In genomic region chr19:40374084-40374483, GRCh38 we compare ENCODE assay signal across 19 cellular contexts. TPM values are rescaled to one million over a fixed set of nuclear protein-coding genes. Genes with fewer than 3 reads are reported as not detected.
DNase-seq lines count a peak whose midpoint lies in the region; ATAC-seq, FAIRE-seq and TF ChIP-seq lines count a peak whose summit lies in the region.
"Had no signal": no experiment of that assay in that cellular context is flagged by ENCODE, and none has a peak within 500 bp of the region (broad histone marks: within the 10 kb centered on the region; RNA-seq: fewer than 3 reads in every experiment).

No MANE protein-coding gene starts in this region.

- H3K4me1 ChIP-seq in A549: no peaks in the 10 kb centered on the region

- H3K27ac ChIP-seq in A549: no peak overlapping the region
- H3K27ac ChIP-seq: BLaER1 treated with 17β-estradiol and CSF1 and Interleukin-3, amounts not matched to agents 10 nM and 100 nM; GM23248 had no signal

- H3K4me2 ChIP-seq in A549: no peak overlapping the region

- H3K9me3 ChIP-seq in A549: no peaks in the 10 kb centered on the region
- H3K9me3 ChIP-seq: BLaER1 treated with 17β-estradiol and CSF1 and Interleukin-3, amounts not matched to agents 10 nM and 100 nM had no signal

- no peaks in the 10 kb centered on the region for H3K27me3 Mint-ChIP-seq in activated CD8-positive, alpha-beta T cell treated with anti-CD3 and anti-CD28 coated beads, Interleukin-2, amount 10 ng/mL, durations not matched to agents 7 days and 5 days (ENCODE audit: low read depth)
- H3K27me3 Mint-ChIP-seq in activated CD8-positive, alpha-beta T cell treated with anti-CD3 and anti-CD28 coated beads for 36 hours: no peaks in the 10 kb centered on the region
- H3K27me3 Mint-ChIP-seq in activated T-helper 17 cell treated with anti-CD3 and anti-CD28 coated beads, Interleukin-2, amount 50 U/mL, for 72 hours: no peaks in the 10 kb centered on the region
- H3K27me3 Mint-ChIP-seq: CD4-positive, alpha-beta T cell had no signal

- TF ChIP-seq POLR2A in A549 (IDR thresholded peaks at IDR 0.05; ENCODE audit: low read length): no peak

- no peak overlapping the region for H3K4me3 Mint-ChIP-seq in activated CD8-positive, alpha-beta T cell treated with anti-CD3 and anti-CD28 coated beads, Interleukin-2, amount 10 ng/mL, durations not matched to agents 7 days and 5 days
- no peak overlapping the region for H3K4me3 Mint-ChIP-seq in activated CD8-positive, alpha-beta T cell treated with anti-CD3 and anti-CD28 coated beads for 36 hours
- H3K4me3 Mint-ChIP-seq in activated T-helper 17 cell treated with anti-CD3 and anti-CD28 coated beads, Interleukin-2, amount 50 U/mL, for 72 hours: no peak overlapping the region
- H3K4me3 Mint-ChIP-seq: CD4-positive, alpha-beta T cell had no signal

- H3K36me3 Mint-ChIP-seq in activated CD8-positive, alpha-beta T cell treated with anti-CD3 and anti-CD28 coated beads, Interleukin-2, amount 10 ng/mL, durations not matched to agents 7 days and 5 days (ENCODE audit: low read depth): peaks cover 13% of the 10 kb centered on the region
- H3K36me3 Mint-ChIP-seq in activated CD8-positive, alpha-beta T cell treated with anti-CD3 and anti-CD28 coated beads for 36 hours (ENCODE audit: low read depth): peaks cover 6% of the 10 kb centered on the region
- peaks cover 24% of the 10 kb centered on the region for H3K36me3 Mint-ChIP-seq in activated T-helper 17 cell treated with anti-CD3 and anti-CD28 coated beads, Interleukin-2, amount 50 U/mL, for 72 hours (ENCODE audit: low read depth)

- WGBS in A549 (ENCODE audit: missing lambda C conversion rate): 93% methylated on average over 7 of the region's 7 CpGs

- CTCF ChIA-PET in activated CD8-positive, alpha-beta T cell treated with anti-CD3 and anti-CD28 coated beads, Interleukin-2, amount 10 ng/mL, durations not matched to agents 7 days and 5 days (lab: Charles Lee): no interaction called here
- CTCF ChIA-PET in activated CD8-positive, alpha-beta T cell treated with anti-CD3 and anti-CD28 coated beads for 36 hours (lab: Charles Lee): no interaction called here
- CTCF ChIA-PET in A549 (lab: Yijun Ruan, JAX): interaction anchor here (0.6 to 1.6 kb wide), 8 partner anchors 9 to 234 kb away, joined by 3 to 8 read pairs (median 4); no protein-coding TSS in a partner anchor

- TF ChIP-seq CTCF in activated CD8-positive, alpha-beta T cell treated with anti-CD3 and anti-CD28 coated beads for 36 hours (IDR thresholded peaks at IDR 0.05): no peak
- TF ChIP-seq CTCF in A549 (IDR thresholded peaks at IDR 0.05): no peak

- POLR2A ChIA-PET in activated CD8-positive, alpha-beta T cell treated with anti-CD3 and anti-CD28 coated beads, Interleukin-2, amount 10 ng/mL, durations not matched to agents 7 days and 5 days (lab: Charles Lee): no interaction called here
- POLR2A ChIA-PET in activated CD8-positive, alpha-beta T cell treated with anti-CD3 and anti-CD28 coated beads for 36 hours (lab: Charles Lee): no interaction called here
- POLR2A ChIA-PET in A549 (lab: Yijun Ruan, JAX): no interaction called here

- peak overlapping the region; percentile 70 for H3K27ac Mint-ChIP-seq in activated CD8-positive, alpha-beta T cell treated with anti-CD3 and anti-CD28 coated beads, Interleukin-2, amount 10 ng/mL, durations not matched to agents 7 days and 5 days
- no peak overlapping the region for H3K27ac Mint-ChIP-seq in activated CD8-positive, alpha-beta T cell treated with anti-CD3 and anti-CD28 coated beads for 36 hours
- H3K27ac Mint-ChIP-seq in activated T-helper 17 cell treated with anti-CD3 and anti-CD28 coated beads, Interleukin-2, amount 50 U/mL, for 72 hours: peak overlapping the region; percentile 80
- H3K27ac Mint-ChIP-seq: CD4-positive, alpha-beta T cell had no signal

- no peak for TF ChIP-seq RAD21 in A549 (conservative IDR thresholded peaks at IDR 0.05 in 1 of 2, IDR thresholded peaks at IDR 0.05 in 1 of 2)

- H3K4me1 Mint-ChIP-seq in activated CD8-positive, alpha-beta T cell treated with anti-CD3 and anti-CD28 coated beads, Interleukin-2, amount 10 ng/mL, durations not matched to agents 7 days and 5 days (ENCODE audit: low read depth): peaks cover 26% of the 10 kb centered on the region
- peaks cover 8% of the 10 kb centered on the region for H3K4me1 Mint-ChIP-seq in activated CD8-positive, alpha-beta T cell treated with anti-CD3 and anti-CD28 coated beads for 36 hours (ENCODE audit: low read depth)
- H3K4me1 Mint-ChIP-seq in activated T-helper 17 cell treated with anti-CD3 and anti-CD28 coated beads, Interleukin-2, amount 50 U/mL, for 72 hours: peaks cover 7% of the 10 kb centered on the region

- peak; percentile 93 for FAIRE-seq in A549 (lab: Jason Lieb, UNC)
- FAIRE-seq: GM12878, GM18507, H54 had no signal

- ATAC-seq in activated CD8-positive, alpha-beta T cell treated with anti-CD3 and anti-CD28 coated beads, Interleukin-2, amount 10 ng/mL, durations not matched to agents 7 days and 5 days: no peak
- no peak for ATAC-seq in activated CD8-positive, alpha-beta T cell treated with anti-CD3 and anti-CD28 coated beads for 36 hours
- ATAC-seq in A549: no peak
- no peak for ATAC-seq in activated T-helper 17 cell treated with anti-CD3 and anti-CD28 coated beads, Interleukin-2, amount 50 U/mL, for 72 hours (replicated peaks)
- no peak for ATAC-seq in GM21528 (IDR thresholded peaks at IDR 0.05; ENCODE audit: low FRiP score, unreplicated experiment)
- ATAC-seq: GM12878 had no signal

- TF ChIP-seq EP300 in A549 (IDR thresholded peaks at IDR 0.05): no peak

- no peak for DNase-seq in activated CD8-positive, alpha-beta T cell treated with anti-CD3 and anti-CD28 coated beads, Interleukin-2, amount 10 ng/mL, durations not matched to agents 7 days and 5 days
- no peak for DNase-seq in activated CD8-positive, alpha-beta T cell treated with anti-CD3 and anti-CD28 coated beads for 36 hours
- DNase-seq in A549 (ENCODE audit: low read depth in 1 of 2, low spot score in 1 of 2) (no peak), DMS53 (lab: John Stamatoyannopoulos, UW) (no peak)
- DNase-seq: 8988T; ACHN; Calu3; CD4-positive, alpha-beta T cell; DMS 273 treated with DMSO at 0.1 percent for 48 hours; DMS79; GM23248; IMR-90 had no signal

- no peak overlapping the region for H3K4me3 ChIP-seq in A549
- H3K4me3 ChIP-seq: BLaER1 treated with 17β-estradiol and CSF1 and Interleukin-3, amounts not matched to agents 10 nM and 100 nM; GM12878; GM23248 had no signal

- no peaks in the 10 kb centered on the region for H3K9me3 Mint-ChIP-seq in activated CD8-positive, alpha-beta T cell treated with anti-CD3 and anti-CD28 coated beads, Interleukin-2, amount 10 ng/mL, durations not matched to agents 7 days and 5 days (ENCODE audit: insufficient read depth)
- no peaks in the 10 kb centered on the region for H3K9me3 Mint-ChIP-seq in activated CD8-positive, alpha-beta T cell treated with anti-CD3 and anti-CD28 coated beads for 36 hours
- H3K9me3 Mint-ChIP-seq in activated T-helper 17 cell treated with anti-CD3 and anti-CD28 coated beads, Interleukin-2, amount 50 U/mL, for 72 hours: no peaks in the 10 kb centered on the region
- H3K9me3 Mint-ChIP-seq: CD4-positive, alpha-beta T cell had no signal

- intact Hi-C loops in activated CD8-positive, alpha-beta T cell treated with anti-CD3 and anti-CD28 coated beads for 36 hours (cut with micrococcal nuclease): no loop called here

RNA-seq across cellular contexts. Expression of gene HIPK4, which starts 15.9 kb away (rescaled TPM):
- total RNA-seq in activated CD8-positive, alpha-beta T cell treated with anti-CD3 and anti-CD28 coated beads, Interleukin-2, amount 10 ng/mL, durations not matched to agents 7 days and 5 days: under 1 TPM in 1 of 2 experiments, not detected in 1; 0.10 TPM
- not detected for total RNA-seq in activated CD8-positive, alpha-beta T cell treated with anti-CD3 and anti-CD28 coated beads for 36 hours
- 0.18 and 0.19 TPM in 2 replicates for polyA plus RNA-seq in A549 (2011; rRNA removed)
- 0.34 and 0.51 TPM in 2 replicates for polyA plus RNA-seq in A549 (2012; cell fraction: cytosol; rRNA removed)
- polyA plus RNA-seq in A549 (2012; cell fraction: nucleus; rRNA removed): 1.1 TPM in 2 replicates
- polyA plus RNA-seq in A549 (2017; fragmentation: RNase III; extraction: RNeasy Plus Mini Kit Qiagen cat#74134 plus additional on column Dnase treatment): 0.20 to 0.25 TPM (median 0.24 TPM) in 3 replicates
- 0.19 and 0.37 TPM in 2 replicates for polyA minus RNA-seq in A549 (2011; rRNA and poly(A)+ RNA removed)
- not detected for total RNA-seq in activated T-helper 17 cell treated with anti-CD3 and anti-CD28 coated beads, Interleukin-2, amount 50 U/mL, for 72 hours
- total RNA-seq: G401 had no signal

RNA-seq across cellular contexts. Expression of gene PLD3, which starts 25.6 kb away (rescaled TPM):
- 10 to 100 TPM; 65.1 to 70.0 TPM for total RNA-seq in activated CD8-positive, alpha-beta T cell treated with anti-CD3 and anti-CD28 coated beads, Interleukin-2, amount 10 ng/mL, durations not matched to agents 7 days and 5 days
- 10 to 100 TPM; 54.4 to 56.7 TPM for total RNA-seq in activated CD8-positive, alpha-beta T cell treated with anti-CD3 and anti-CD28 coated beads for 36 hours
- polyA plus RNA-seq in A549 (2011; rRNA removed): 290 and 350 TPM in 2 replicates
- polyA plus RNA-seq in A549 (2012; cell fraction: cytosol; rRNA removed): 322 and 419 TPM in 2 replicates
- polyA plus RNA-seq in A549 (2012; cell fraction: nucleus; rRNA removed): 632 and 811 TPM in 2 replicates
- 215 to 283 TPM (median 265 TPM) in 3 replicates for polyA plus RNA-seq in A549 (2017; fragmentation: RNase III; extraction: RNeasy Plus Mini Kit Qiagen cat#74134 plus additional on column Dnase treatment)
- 244 and 264 TPM in 2 replicates for polyA minus RNA-seq in A549 (2011; rRNA and poly(A)+ RNA removed)
- 10 to 100 TPM; 59.7 to 78.3 TPM for total RNA-seq in activated T-helper 17 cell treated with anti-CD3 and anti-CD28 coated beads, Interleukin-2, amount 50 U/mL, for 72 hours

RNA-seq across cellular contexts. Expression of gene C19orf47, which starts 25.9 kb away (rescaled TPM):
- total RNA-seq in activated CD8-positive, alpha-beta T cell treated with anti-CD3 and anti-CD28 coated beads, Interleukin-2, amount 10 ng/mL, durations not matched to agents 7 days and 5 days: 10 to 100 TPM; 27.7 to 28.3 TPM
- 10 to 100 TPM; 17.5 to 18.0 TPM for total RNA-seq in activated CD8-positive, alpha-beta T cell treated with anti-CD3 and anti-CD28 coated beads for 36 hours
- polyA plus RNA-seq in A549 (2011; rRNA removed) (32.8 and 39.8 TPM in 2 replicates), A549 (2017; fragmentation: RNase III; extraction: RNeasy Plus Mini Kit Qiagen cat#74134 plus additional on column Dnase treatment) (22.1 to 25.7 TPM (median 25.2 TPM) in 3 replicates)
- polyA plus RNA-seq in A549 (2012; cell fraction: cytosol; rRNA removed): 46.5 and 51.8 TPM in 2 replicates
- polyA plus RNA-seq in A549 (2012; cell fraction: nucleus; rRNA removed): 39.7 and 43.7 TPM in 2 replicates
- polyA minus RNA-seq in A549 (2011; rRNA and poly(A)+ RNA removed): 57.7 and 65.9 TPM in 2 replicates
- 10 to 100 TPM; 11.4 to 21.4 TPM for total RNA-seq in activated T-helper 17 cell treated with anti-CD3 and anti-CD28 coated beads, Interleukin-2, amount 50 U/mL, for 72 hours

RNA-seq across cellular contexts. Expression of gene PRX, which starts 39.1 kb away (rescaled TPM):
- total RNA-seq in activated CD8-positive, alpha-beta T cell treated with anti-CD3 and anti-CD28 coated beads, Interleukin-2, amount 10 ng/mL, durations not matched to agents 7 days and 5 days: 1 to 10 TPM in 1 of 2 experiments, under 1 TPM in 1; 0.84 to 1.1 TPM
- 1 to 10 TPM; 1.2 TPM for total RNA-seq in activated CD8-positive, alpha-beta T cell treated with anti-CD3 and anti-CD28 coated beads for 36 hours
- 1.5 and 1.6 TPM in 2 replicates for polyA plus RNA-seq in A549 (2011; rRNA removed)
- polyA plus RNA-seq in A549 (2012; cell fraction: cytosol; rRNA removed): 0.91 and 1.1 TPM in 2 replicates
- polyA plus RNA-seq in A549 (2012; cell fraction: nucleus; rRNA removed): 1.7 and 1.8 TPM in 2 replicates
- 1.3 to 1.8 TPM (median 1.8 TPM) in 3 replicates for polyA plus RNA-seq in A549 (2017; fragmentation: RNase III; extraction: RNeasy Plus Mini Kit Qiagen cat#74134 plus additional on column Dnase treatment)
- 0.87 and 1.1 TPM in 2 replicates for polyA minus RNA-seq in A549 (2011; rRNA and poly(A)+ RNA removed)
- total RNA-seq in activated T-helper 17 cell treated with anti-CD3 and anti-CD28 coated beads, Interleukin-2, amount 50 U/mL, for 72 hours: 1 to 10 TPM in 1 of 2 donors, under 1 TPM in 1; 0.82 to 1.3 TPM

RNA-seq across cellular contexts. Expression of gene SERTAD1, which starts 51.7 kb away (rescaled TPM):
- 10 to 100 TPM in 1 of 2 experiments, 1 to 10 TPM in 1; 9.3 to 10.1 TPM for total RNA-seq in activated CD8-positive, alpha-beta T cell treated with anti-CD3 and anti-CD28 coated beads, Interleukin-2, amount 10 ng/mL, durations not matched to agents 7 days and 5 days
- 10 to 100 TPM; 15.5 to 17.2 TPM for total RNA-seq in activated CD8-positive, alpha-beta T cell treated with anti-CD3 and anti-CD28 coated beads for 36 hours
- 10.0 and 10.7 TPM in 2 replicates for polyA plus RNA-seq in A549 (2011; rRNA removed)
- polyA plus RNA-seq in A549 (2012; cell fraction: cytosol; rRNA removed): 30.9 and 31.2 TPM in 2 replicates
- 21.4 and 24.8 TPM in 2 replicates for polyA plus RNA-seq in A549 (2012; cell fraction: nucleus; rRNA removed)
- 12.5 to 14.9 TPM (median 13.6 TPM) in 3 replicates for polyA plus RNA-seq in A549 (2017; fragmentation: RNase III; extraction: RNeasy Plus Mini Kit Qiagen cat#74134 plus additional on column Dnase treatment)
- 4.6 and 4.7 TPM in 2 replicates for polyA minus RNA-seq in A549 (2011; rRNA and poly(A)+ RNA removed)
- 10 to 100 TPM; 14.3 to 34.4 TPM for total RNA-seq in activated T-helper 17 cell treated with anti-CD3 and anti-CD28 coated beads, Interleukin-2, amount 50 U/mL, for 72 hours
